ENCODE assay signal across 22 cellular contexts in genomic region chr17:9386401-9386800, GRCh38.
DNase-seq lines count a peak whose midpoint lies in the region; ATAC-seq and TF ChIP-seq lines count a peak whose summit lies in the region.
"Had no signal": no experiment of that assay in that cellular context is flagged by ENCODE, and none has a peak within 500 bp of the region (broad histone marks: within the 10 kb centered on the region; RNA-seq: fewer than 3 reads in every experiment).

No MANE protein-coding gene starts in this region.

- ATAC-seq in mucosa of descending colon, result peak; percentile 73
- ATAC-seq in activated CD8-positive, alpha-beta memory T cell treated with anti-CD3 and anti-CD28 coated beads, Interleukin-2, amount 10 ng/mL, durations not matched to agents 7 days and 5 days, result no peak
- ATAC-seq: activated T-cell treated with anti-CD3 and anti-CD28 coated beads, Interleukin-2, amount 50 U/mL, for 4 hours; left lobe of liver; upper lobe of right lung had no signal

- H3K9me3 Mint-ChIP-seq in activated CD8-positive, alpha-beta memory T cell treated with anti-CD3 and anti-CD28 coated beads, Interleukin-2, amount 10 ng/mL, durations not matched to agents 7 days and 5 days (ENCODE audit: low read depth), result no peaks in the 10 kb centered on the region
- H3K9me3 Mint-ChIP-seq: activated CD4-positive, alpha-beta memory T cell treated with anti-CD3 and anti-CD28 coated beads, Interleukin-2, amount 10 ng/mL, durations not matched to agents 7 days and 5 days; activated T-cell treated with anti-CD3 and anti-CD28 coated beads, Interleukin-2, amount 50 U/mL, for 4 hours; stimulated activated naive CD8-positive, alpha-beta T cell treated with anti-CD3 and anti-CD28 coated beads, Interleukin-15, Interleukin-2, amounts not matched to agents 100 ng/mL and 50 ng/mL, for 24 hours had no signal

- intact Hi-C loops in mucosa of descending colon (cut with DNase I, micrococcal nuclease) (no loop called here), esophagus squamous epithelium (cut with DNase I) (no loop called here)

- H3K4me1 ChIP-seq in mucosa of descending colon (ENCODE audit: low read depth), result peaks cover 6% of the 10 kb centered on the region
- H3K4me1 ChIP-seq in esophagus squamous epithelium, result no peaks in the 10 kb centered on the region
- H3K4me1 ChIP-seq: ascending aorta, right atrium auricular region, upper lobe of right lung had no signal

- H3K4me1 Mint-ChIP-seq in activated CD8-positive, alpha-beta memory T cell treated with anti-CD3 and anti-CD28 coated beads, Interleukin-2, amount 10 ng/mL, durations not matched to agents 7 days and 5 days, result peaks cover 7% of the 10 kb centered on the region

- no peak overlapping the region for H3K4me3 Mint-ChIP-seq in activated CD8-positive, alpha-beta memory T cell treated with anti-CD3 and anti-CD28 coated beads, Interleukin-2, amount 10 ng/mL, durations not matched to agents 7 days and 5 days
- H3K4me3 Mint-ChIP-seq: activated CD4-positive, alpha-beta memory T cell treated with anti-CD3 and anti-CD28 coated beads, Interleukin-2, amount 10 ng/mL, durations not matched to agents 7 days and 5 days; activated T-cell treated with anti-CD3 and anti-CD28 coated beads, Interleukin-2, amount 50 U/mL, for 4 hours; CD4-positive, CD25-positive, alpha-beta regulatory T cell; stimulated activated naive CD8-positive, alpha-beta T cell treated with anti-CD3 and anti-CD28 coated beads, Interleukin-15, Interleukin-2, amounts not matched to agents 100 ng/mL and 50 ng/mL, for 24 hours; T-helper 1 cell treated with Interleukin-12 subunit alpha and Interleukin-12 subunit beta and Interleukin-4 antibody, amounts not matched to agents 30 μg/mL and 1 μg/mL, for 36 hours had no signal

- DNase-seq in GF-D8 (lab: John Stamatoyannopoulos, UW), result peak; percentile 3
- peak; percentile 48 for DNase-seq in SHP77 treated with DMSO at 0.1 percent for 48 hours (lab: John Stamatoyannopoulos, UW)
- DNase-seq in epithelial cell of esophagus (ENCODE audit: low read depth), result peak; percentile 85
- DNase-seq in mucosa of descending colon, result no peak
- DNase-seq in RPMI8226, result no peak
- DNase-seq in activated CD8-positive, alpha-beta memory T cell treated with anti-CD3 and anti-CD28 coated beads, Interleukin-2, amount 10 ng/mL, durations not matched to agents 7 days and 5 days, result no peak
- no peak for DNase-seq in esophagus squamous epithelium (lab: John Stamatoyannopoulos, UW)
- DNase-seq in NCI-H1436 (lab: John Stamatoyannopoulos, UW), result no peak
- DNase-seq: activated CD4-positive, alpha-beta memory T cell treated with anti-CD3 and anti-CD28 coated beads, Interleukin-2, amount 10 ng/mL, durations not matched to agents 7 days and 5 days; activated naive CD4-positive, alpha-beta T cell treated with anti-CD3 and anti-CD28 coated beads, Interleukin-2, amount 50 U/mL, for 16 hours; activated T-cell treated with anti-CD3 and anti-CD28 coated beads, Interleukin-2, amount 50 U/mL, for 4 hours; CD4-positive, CD25-positive, alpha-beta regulatory T cell; DMS53; NCI-H146; Right ventricle myocardium superior; upper lobe of right lung; WERI-Rb-1 had no signal

- CTCF ChIA-PET in activated CD8-positive, alpha-beta memory T cell treated with anti-CD3 and anti-CD28 coated beads, Interleukin-2, amount 10 ng/mL, durations not matched to agents 7 days and 5 days (lab: Charles Lee), result no interaction called here

- H3K27ac ChIP-seq in esophagus squamous epithelium, result no peak overlapping the region
- H3K27ac ChIP-seq: ascending aorta, right atrium auricular region, upper lobe of right lung, WERI-Rb-1 had no signal

- H3K36me3 Mint-ChIP-seq in activated CD8-positive, alpha-beta memory T cell treated with anti-CD3 and anti-CD28 coated beads, Interleukin-2, amount 10 ng/mL, durations not matched to agents 7 days and 5 days, result peaks cover 3% of the 10 kb centered on the region

- H3K9me3 ChIP-seq in mucosa of descending colon (no peaks in the 10 kb centered on the region), esophagus squamous epithelium (no peaks in the 10 kb centered on the region)
- H3K9me3 ChIP-seq: ascending aorta, right atrium auricular region, upper lobe of right lung had no signal

- no peaks in the 10 kb centered on the region for H3K27me3 Mint-ChIP-seq in activated CD8-positive, alpha-beta memory T cell treated with anti-CD3 and anti-CD28 coated beads, Interleukin-2, amount 10 ng/mL, durations not matched to agents 7 days and 5 days
- H3K27me3 Mint-ChIP-seq: activated CD4-positive, alpha-beta memory T cell treated with anti-CD3 and anti-CD28 coated beads, Interleukin-2, amount 10 ng/mL, durations not matched to agents 7 days and 5 days; CD4-positive, CD25-positive, alpha-beta regulatory T cell; stimulated activated naive CD8-positive, alpha-beta T cell treated with anti-CD3 and anti-CD28 coated beads, Interleukin-15, Interleukin-2, amounts not matched to agents 100 ng/mL and 50 ng/mL, for 24 hours had no signal

- H3K4me3 ChIP-seq in epithelial cell of esophagus (ENCODE audit: low read length), result no peak overlapping the region
- H3K4me3 ChIP-seq in mucosa of descending colon, result no peak overlapping the region
- no peak overlapping the region for H3K4me3 ChIP-seq in esophagus squamous epithelium
- H3K4me3 ChIP-seq: ascending aorta, right atrium auricular region, upper lobe of right lung had no signal

- 25 to 29% methylated on average over 3 of the region's 3 CpGs for WGBS in esophagus squamous epithelium, 2 donors

- no peak for TF ChIP-seq CTCF in epithelial cell of esophagus (IDR thresholded peaks at IDR 0.05; ENCODE audit: insufficient read depth, low read depth, low read length, missing control alignments)
- TF ChIP-seq CTCF in mucosa of descending colon (IDR thresholded peaks at IDR 0.05), result no peak
- TF ChIP-seq CTCF in esophagus squamous epithelium (IDR thresholded peaks at IDR 0.05), result no peak

- H3K27me3 ChIP-seq in esophagus squamous epithelium, result no peaks in the 10 kb centered on the region
- H3K27me3 ChIP-seq: ascending aorta, right atrium auricular region, upper lobe of right lung had no signal

- H3K27ac Mint-ChIP-seq in activated CD8-positive, alpha-beta memory T cell treated with anti-CD3 and anti-CD28 coated beads, Interleukin-2, amount 10 ng/mL, durations not matched to agents 7 days and 5 days, result no peak overlapping the region
- H3K27ac Mint-ChIP-seq: activated CD4-positive, alpha-beta memory T cell treated with anti-CD3 and anti-CD28 coated beads, Interleukin-2, amount 10 ng/mL, durations not matched to agents 7 days and 5 days; CD4-positive, CD25-positive, alpha-beta regulatory T cell; stimulated activated naive CD8-positive, alpha-beta T cell treated with anti-CD3 and anti-CD28 coated beads, Interleukin-15, Interleukin-2, amounts not matched to agents 100 ng/mL and 50 ng/mL, for 24 hours; T-helper 1 cell treated with Interleukin-12 subunit alpha and Interleukin-12 subunit beta and Interleukin-4 antibody, amounts not matched to agents 30 μg/mL and 1 μg/mL, for 36 hours had no signal

- H3K36me3 ChIP-seq in mucosa of descending colon (ENCODE audit: low read depth) (no peaks in the 10 kb centered on the region), esophagus squamous epithelium (peaks cover 0 to 6% (median 0%) of the 10 kb centered on the region in 3 donors)
- H3K36me3 ChIP-seq: ascending aorta, right atrium auricular region, upper lobe of right lung, WERI-Rb-1 had no signal

- TF ChIP-seq POLR2A in esophagus squamous epithelium (IDR thresholded peaks at IDR 0.05), result no peak

Comparison
In these comparisons a context has a peak if more than half of its experiments do, and no peak if none do; other contexts are left out.
1. DNase-seq: peak in GF-D8 (single experiment), SHP77 treated with DMSO at 0.1 percent for 48 hours (single experiment) and epithelial cell of esophagus (single experiment); none in mucosa of descending colon (0 of 3), RPMI8226 (single experiment), activated CD8-positive, alpha-beta memory T cell treated with anti-CD3 and anti-CD28 coated beads, Interleukin-2, amount 10 ng/mL, durations not matched to agents 7 days and 5 days (single experiment), esophagus squamous epithelium (single experiment) and NCI-H1436 (single experiment).